In the genomic region with DNA sequence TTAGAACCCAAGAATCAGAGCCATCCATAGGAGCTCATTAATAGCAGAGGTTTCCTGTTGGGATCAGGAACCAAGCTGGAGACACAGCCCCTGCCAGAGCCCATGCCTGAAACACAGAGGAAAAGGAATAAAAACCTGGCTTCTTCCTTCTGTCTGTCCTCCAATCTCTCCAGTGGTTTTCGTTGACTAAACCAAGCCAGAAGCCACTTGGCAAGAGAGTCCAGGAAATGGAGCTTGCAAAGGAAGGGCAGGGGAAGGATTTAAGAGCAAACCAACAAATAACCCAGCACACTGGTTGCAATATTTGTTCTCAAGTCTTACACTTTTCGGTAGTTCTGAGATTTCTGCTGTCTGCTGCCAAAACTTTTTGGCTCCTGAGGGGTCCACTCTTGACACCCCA, we compare ENCODE assay signal across 14 cellular contexts.
DNase-seq lines count a peak whose midpoint lies in the region; ATAC-seq and TF ChIP-seq lines count a peak whose summit lies in the region.
"Had no signal": no experiment of that assay in that cellular context is flagged by ENCODE, and none has a peak within 500 bp of the region (broad histone marks: within the 10 kb centered on the region; RNA-seq: fewer than 3 reads in every experiment).

No MANE protein-coding gene starts in this region.

- H3K9ac ChIP-seq in mesendoderm (ENCODE audit: low read length), result no peak overlapping the region
- H3K9ac ChIP-seq in GM23248, result no peak overlapping the region

- H2AFZ ChIP-seq in GM23248, result no peak overlapping the region

- WGBS in mesendoderm (ENCODE audit: extremely low coverage, insufficient coverage, low lambda C conversion rate), result no CpG with 5 or more reads among the region's 2 CpGs
- WGBS in GM23248 (ENCODE audit: low coverage in 1 of 2, low lambda C conversion rate in 2 of 2, missing lambda C conversion rate in 2 of 2), 2 experiments, result 14 to 18% methylated on average over 2 of the region's 2 CpGs

- H2BK15ac ChIP-seq in mesendoderm (replicated peaks; ENCODE audit: low read depth), result no peak overlapping the region

- no peak overlapping the region for H3K56ac ChIP-seq in mesendoderm (ENCODE audit: low read length)

- H3K79me2 ChIP-seq in mesendoderm (ENCODE audit: control insufficient read depth, insufficient read depth, low read length) (no peaks in the 10 kb centered on the region), GM23248 (ENCODE audit: insufficient read depth) (no peaks in the 10 kb centered on the region)

- H4K5ac ChIP-seq in mesendoderm (ENCODE audit: low read length), result no peak overlapping the region

- no peaks in the 10 kb centered on the region for H4K20me1 ChIP-seq in GM23248 (ENCODE audit: insufficient read depth)

- DNase-seq in Right ventricle myocardium inferior (ENCODE audit: missing footprints) (no peak), right atrium auricular region (ENCODE audit: low spot score) (no peak), MG63 (peak; percentile 36), dermis microvascular lymphatic vessel endothelial cell (ENCODE audit: low read depth in 2 of 2) (peak; percentile 18 to 29), mesendoderm (no peak), GM23248 (no peak), cortex of kidney (lab: John Stamatoyannopoulos, UW) (no peak)
- DNase-seq: ACHN; C1 segment of cervical spinal cord; CD4-positive, alpha-beta memory T cell; DMS153; GF-D8 had no signal

- no peak overlapping the region for H3K4me2 ChIP-seq in mesendoderm (ENCODE audit: low read length)
- no peak overlapping the region for H3K4me2 ChIP-seq in GM23248 (ENCODE audit: unreplicated experiment)

- H3K18ac ChIP-seq in mesendoderm (ENCODE audit: low read length), result no peak overlapping the region

- no peaks in the 10 kb centered on the region for H3K79me1 ChIP-seq in mesendoderm (ENCODE audit: low read length)

- TF ChIP-seq CTCF in right atrium auricular region (IDR thresholded peaks at IDR 0.05), result no peak

- no peak overlapping the region for H3K23ac ChIP-seq in mesendoderm (ENCODE audit: low read length)

- H3K4me3 ChIP-seq in right atrium auricular region (no peak overlapping the region), MG63 (no peak overlapping the region), mesendoderm (ENCODE audit: low read length) (no peak overlapping the region), GM23248 (no peak overlapping the region)

- H2AK5ac ChIP-seq in mesendoderm (ENCODE audit: low read length), result peak overlapping the region; percentile 27

- H3K36me3 ChIP-seq in right atrium auricular region (no peaks in the 10 kb centered on the region), MG63 (no peaks in the 10 kb centered on the region), mesendoderm (ENCODE audit: control insufficient read depth, insufficient read depth, low read length) (no peaks in the 10 kb centered on the region), GM23248 (ENCODE audit: low read depth) (no peaks in the 10 kb centered on the region)

- H3K4me1 ChIP-seq in right atrium auricular region (no peaks in the 10 kb centered on the region), mesendoderm (ENCODE audit: control insufficient read depth, low read depth, low read length) (no peaks in the 10 kb centered on the region), GM23248 (ENCODE audit: insufficient read depth) (no peaks in the 10 kb centered on the region)

- ATAC-seq in Right ventricle myocardium inferior, result peak; percentile 62
- ATAC-seq: HCT116, HepG2 had no signal

- H3K9me3 ChIP-seq in right atrium auricular region, result peaks cover 0 to 5% of the 10 kb centered on the region in 2 donors
- H3K9me3 ChIP-seq in MG63, result no peaks in the 10 kb centered on the region
- H3K9me3 ChIP-seq in GM23248 (ENCODE audit: low read depth), result no peaks in the 10 kb centered on the region

- no peak overlapping the region for H2BK120ac ChIP-seq in mesendoderm (ENCODE audit: low read depth, low read length)

- no peak overlapping the region for H4K8ac ChIP-seq in mesendoderm (ENCODE audit: low read depth, low read length)

- intact Hi-C loops in Right ventricle myocardium inferior (cut with DNase I), result no loop called here

- no peaks in the 10 kb centered on the region for H3F3A ChIP-seq in GM23248 (ENCODE audit: insufficient read depth)

- in situ Hi-C loops in GM23248 (cut with MboI), result no loop called here

- no peaks in the 10 kb centered on the region for H3K9me2 ChIP-seq in GM23248 (ENCODE audit: insufficient read depth)

- H3K4ac ChIP-seq in mesendoderm (ENCODE audit: low read depth, low read length), result no peak overlapping the region

- no peak overlapping the region for H2BK5ac ChIP-seq in mesendoderm (ENCODE audit: low read length)

- no peak overlapping the region for H3K27ac ChIP-seq in right atrium auricular region
- no peak overlapping the region for H3K27ac ChIP-seq in mesendoderm (ENCODE audit: low read depth, low read length)
- no peak overlapping the region for H3K27ac ChIP-seq in GM23248

- H3K27me3 ChIP-seq in right atrium auricular region (no peaks in the 10 kb centered on the region), MG63 (0 out of 2 replicates have a peak, but pooled peaks cover 2% of the 10 kb centered on the region), mesendoderm (ENCODE audit: insufficient read depth, low read length, poor library complexity) (no peaks in the 10 kb centered on the region), GM23248 (replicated peaks; ENCODE audit: insufficient read depth) (peaks cover 43% of the 10 kb centered on the region)

Comparison
In these comparisons a context has a peak if more than half of its experiments do, and no peak if none do; other contexts are left out.
1. DNase-seq: peak in MG63 (single experiment) and dermis microvascular lymphatic vessel endothelial cell (2 of 2); none in Right ventricle myocardium inferior (single experiment), right atrium auricular region (single experiment), mesendoderm (single experiment), GM23248 (single experiment) and cortex of kidney (single experiment).